Comparison of ENCODE assay signal across 1 cellular context in the genomic region with DNA sequence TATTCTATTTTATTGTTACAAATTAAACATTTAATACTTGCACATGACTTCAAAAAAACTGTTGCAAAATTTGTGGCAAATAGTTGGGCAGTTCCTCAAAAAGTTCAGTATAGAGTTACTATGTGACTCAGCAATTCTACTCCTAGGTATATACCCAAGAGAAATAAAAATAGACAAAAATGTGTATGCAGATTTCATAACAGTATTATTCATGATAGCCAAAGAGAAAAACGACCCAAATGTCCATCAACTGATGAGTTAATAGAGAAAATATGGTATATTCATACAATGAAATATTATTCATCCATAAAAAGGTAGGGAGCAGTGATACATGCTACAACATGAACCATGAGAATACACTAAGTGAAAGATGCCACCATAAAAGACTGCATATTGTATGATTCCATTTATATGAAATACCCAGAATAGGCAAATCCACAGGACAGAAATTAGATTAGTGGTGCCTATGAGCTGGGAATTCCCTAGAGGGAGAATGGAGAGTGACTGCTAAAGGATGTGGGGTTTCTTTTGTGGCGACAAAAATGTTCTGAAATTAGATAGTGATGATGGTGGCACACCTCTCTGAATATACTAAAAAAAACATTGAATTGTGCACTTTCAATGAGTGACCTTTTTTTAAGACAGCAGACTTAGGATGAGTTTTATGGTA.
TF ChIP-seq lines count a peak whose summit lies in the region.

No MANE protein-coding gene starts in this region.

TF ChIP-seq in K562, 482 proteins besides CTCF, POLR2A, EP300 and RAD21:
- TF ChIP-seq, protein P1, sequence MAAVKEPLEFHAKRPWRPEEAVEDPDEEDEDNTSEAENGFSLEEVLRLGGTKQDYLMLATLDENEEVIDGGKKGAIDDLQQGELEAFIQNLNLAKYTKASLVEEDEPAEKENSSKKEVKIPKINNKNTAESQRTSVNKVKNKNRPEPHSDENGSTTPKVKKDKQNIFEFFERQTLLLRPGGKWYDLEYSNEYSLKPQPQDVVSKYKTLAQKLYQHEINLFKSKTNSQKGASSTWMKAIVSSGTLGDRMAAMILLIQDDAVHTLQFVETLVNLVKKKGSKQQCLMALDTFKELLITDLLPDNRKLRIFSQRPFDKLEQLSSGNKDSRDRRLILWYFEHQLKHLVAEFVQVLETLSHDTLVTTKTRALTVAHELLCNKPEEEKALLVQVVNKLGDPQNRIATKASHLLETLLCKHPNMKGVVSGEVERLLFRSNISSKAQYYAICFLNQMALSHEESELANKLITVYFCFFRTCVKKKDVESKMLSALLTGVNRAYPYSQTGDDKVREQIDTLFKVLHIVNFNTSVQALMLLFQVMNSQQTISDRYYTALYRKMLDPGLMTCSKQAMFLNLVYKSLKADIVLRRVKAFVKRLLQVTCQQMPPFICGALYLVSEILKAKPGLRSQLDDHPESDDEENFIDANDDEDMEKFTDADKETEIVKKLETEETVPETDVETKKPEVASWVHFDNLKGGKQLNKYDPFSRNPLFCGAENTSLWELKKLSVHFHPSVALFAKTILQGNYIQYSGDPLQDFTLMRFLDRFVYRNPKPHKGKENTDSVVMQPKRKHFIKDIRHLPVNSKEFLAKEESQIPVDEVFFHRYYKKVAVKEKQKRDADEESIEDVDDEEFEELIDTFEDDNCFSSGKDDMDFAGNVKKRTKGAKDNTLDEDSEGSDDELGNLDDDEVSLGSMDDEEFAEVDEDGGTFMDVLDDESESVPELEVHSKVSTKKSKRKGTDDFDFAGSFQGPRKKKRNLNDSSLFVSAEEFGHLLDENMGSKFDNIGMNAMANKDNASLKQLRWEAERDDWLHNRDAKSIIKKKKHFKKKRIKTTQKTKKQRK (IDR thresholded peaks at IDR 0.05; ENCODE audit: borderline replicate concordance, low read depth, low read length) = no peak
- TF ChIP-seq MAFG (tag; conservative IDR thresholded peaks at IDR 0.05) (peak; percentile 90), MAFK (IDR thresholded peaks at IDR 0.05; ENCODE audit: low read length) (peak; percentile 80; the same call in 1 of the 2 replicates), ZNF316 (IDR thresholded peaks at IDR 0.05) (peak; percentile 94), C11orf30 (IDR thresholded peaks at IDR 0.05; ENCODE audit: low read depth) (peak; percentile 90), MEIS2 (IDR thresholded peaks at IDR 0.05; ENCODE audit: partially characterized antibody) (no peak), SPI1 (IDR thresholded peaks at IDR 0.05; ENCODE audit: borderline replicate concordance, low read depth, low read length) (peak; percentile 81; the same call in 1 of the 2 replicates), NFE2 (IDR thresholded peaks at IDR 0.05; ENCODE audit: low read depth) (peak; percentile 93), ASH1L (IDR thresholded peaks at IDR 0.05; ENCODE audit: borderline replicate concordance, low read depth, partially characterized antibody) (no peak), BACH1 (tag; IDR thresholded peaks at IDR 0.05) (peak; percentile 41; the same call in 1 of the 2 replicates), NFE2L1 (tag; IDR thresholded peaks at IDR 0.05; ENCODE audit: borderline replicate concordance, low read depth) (peak; percentile 81), MAFF (IDR thresholded peaks at IDR 0.05; ENCODE audit: low read length) (peak; percentile 85)
